ENCODE assay signal across 11 cellular contexts in the genomic region with DNA sequence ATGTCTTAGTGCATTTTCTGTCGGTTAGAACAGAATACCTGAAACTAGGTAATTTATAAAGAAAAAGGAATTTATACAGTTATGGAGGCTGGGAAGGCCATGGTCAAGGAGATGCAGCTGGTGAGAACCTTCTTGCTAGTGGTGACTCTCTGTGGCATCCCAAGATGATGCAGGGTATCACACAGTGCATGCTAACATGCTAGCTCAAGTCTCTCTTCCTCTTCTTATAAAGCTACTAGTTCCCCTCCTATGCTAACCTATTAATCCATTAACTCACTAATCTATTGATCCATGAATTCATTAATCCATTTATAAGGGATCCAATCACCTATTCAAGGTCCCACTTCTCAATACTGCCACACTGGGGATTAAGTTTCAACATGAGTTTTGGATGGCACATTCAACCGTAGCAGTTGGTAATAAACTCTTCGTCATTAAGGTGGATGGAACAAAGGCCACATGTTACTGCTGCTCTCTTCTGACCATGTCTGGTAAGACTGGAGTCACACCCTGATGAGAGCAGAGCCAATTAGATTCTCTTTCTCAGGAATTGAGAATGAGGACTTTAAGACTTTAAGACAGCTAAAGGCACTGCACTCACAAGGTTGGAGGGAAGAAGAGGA.
DNase-seq lines count a peak whose midpoint lies in the region; ATAC-seq and TF ChIP-seq lines count a peak whose summit lies in the region.
"Had no signal": no experiment of that assay in that cellular context is flagged by ENCODE, and none has a peak within 500 bp of the region (broad histone marks: within the 10 kb centered on the region; RNA-seq: fewer than 3 reads in every experiment).

No MANE protein-coding gene starts in this region.

- ATAC-seq in GM19452 (IDR thresholded peaks at IDR 0.05; ENCODE audit: unreplicated experiment) (peak; percentile 70), HG03045 (IDR thresholded peaks at IDR 0.05; ENCODE audit: unreplicated experiment) (peak; percentile 59)

- H3K4me3 Mint-ChIP-seq in progenitor cell of endocrine pancreas (ENCODE audit: low read depth): no peak overlapping the region
- H3K4me3 Mint-ChIP-seq: activated naive CD8-positive, alpha-beta T cell treated with anti-CD3 and anti-CD28 coated beads for 36 hours had no signal

- peaks cover 13% of the 10 kb centered on the region for H3K4me1 Mint-ChIP-seq in progenitor cell of endocrine pancreas (ENCODE audit: low read depth)

- H3K9me3 Mint-ChIP-seq in progenitor cell of endocrine pancreas (ENCODE audit: low read depth): peaks cover 11% of the 10 kb centered on the region

- H3K27me3 Mint-ChIP-seq in progenitor cell of endocrine pancreas: no peaks in the 10 kb centered on the region
- H3K27me3 Mint-ChIP-seq: activated naive CD8-positive, alpha-beta T cell treated with anti-CD3 and anti-CD28 coated beads for 36 hours had no signal

- H3K27ac Mint-ChIP-seq in progenitor cell of endocrine pancreas: no peak overlapping the region
- H3K27ac Mint-ChIP-seq: activated naive CD8-positive, alpha-beta T cell treated with anti-CD3 and anti-CD28 coated beads for 36 hours had no signal

- H3K36me3 Mint-ChIP-seq in progenitor cell of endocrine pancreas (ENCODE audit: insufficient read depth): peaks cover 13% of the 10 kb centered on the region

- TF ChIP-seq CTCF in GM12872 (IDR thresholded peaks at IDR 0.05; ENCODE audit: insufficient read depth, low read depth, low read length): peak; percentile 34; the same call in 1 of the 3 replicates
- TF ChIP-seq CTCF in progenitor cell of endocrine pancreas (IDR thresholded peaks at IDR 0.05; ENCODE audit: unreplicated experiment): no peak

- DNase-seq in RPMI7951 (ENCODE audit: low read depth): peak; percentile 13
- DNase-seq in GOT3 (lab: John Stamatoyannopoulos, UW): no peak
- DNase-seq in NCI-H1930 (lab: John Stamatoyannopoulos, UW): no peak
- DNase-seq in progenitor cell of endocrine pancreas (ENCODE audit: low spot score, unreplicated experiment): no peak
- no peak for DNase-seq in glomerular visceral epithelial cell (ENCODE audit: extremely low spot score)
- DNase-seq: NCI-H2171 treated with DMSO at 0.1 percent for 48 hours, T-helper 9 cell had no signal
